14 cellular contexts compared by ENCODE assay signal in genomic region chr1:46516140-46516539, GRCh38. TPM values are rescaled to one million over a fixed set of nuclear protein-coding genes. Genes with fewer than 3 reads are reported as not detected.
DNase-seq lines count a peak whose midpoint lies in the region; ATAC-seq, FAIRE-seq and TF ChIP-seq lines count a peak whose summit lies in the region.
"Had no signal": no experiment of that assay in that cellular context is flagged by ENCODE, and none has a peak within 500 bp of the region (broad histone marks: within the 10 kb centered on the region; RNA-seq: fewer than 3 reads in every experiment).

No MANE protein-coding gene starts in this region.

- DNase-seq in HCT116 (ENCODE audit: low read depth, low spot score) (no peak), lower lobe of right lung (peak; percentile 21), HK-2 (ENCODE audit: unreplicated experiment) (no peak), GM20000 (ENCODE audit: low spot score) (no peak), D721Med (ENCODE audit: insufficient read length, low spot score) (no peak)
- DNase-seq: AML-193, KG1, NCI-H2107, NCI-H510A, SJCRH30 had no signal

- CTCF ChIA-PET in HCT116 (lab: Charles Lee) = no interaction called here

- POLR2A ChIA-PET in HCT116 (lab: Charles Lee) = no interaction called here

- RAD21 ChIA-PET in HCT116 (lab: Charles Lee; ENCODE audit: low non-redundant PET in 1 of 2, low total read pairs in 2 of 2, uncharacterized antibody in 2 of 2, unreplicated experiment in 2 of 2) = no interaction called here

- no peak for TF ChIP-seq POLR2A in HCT116 (IDR thresholded peaks at IDR 0.05; ENCODE audit: borderline replicate concordance, extremely low read depth, insufficient read depth, insufficient read length)

- H3K9me3 ChIP-seq in HCT116 (ENCODE audit: control insufficient read depth in 1 of 2, insufficient read depth in 1 of 2, low read depth in 1 of 2, low read length in 2 of 2) (no peaks in the 10 kb centered on the region), lower lobe of right lung (no peaks in the 10 kb centered on the region)
- H3K9me3 ChIP-seq: SJCRH30 had no signal

- peak overlapping the region; percentile 21; the same call in 1 of the 2 replicates for H3K27ac ChIP-seq in HCT116 (ENCODE audit: low read depth, low read length)
- peak overlapping the region; percentile 75 for H3K27ac ChIP-seq in VCaP
- H3K27ac ChIP-seq in lower lobe of right lung = no peak overlapping the region
- H3K27ac ChIP-seq: SJCRH30 had no signal

- H3K36me3 ChIP-seq in HCT116 (ENCODE audit: control insufficient read depth in 1 of 2, insufficient read depth in 2 of 2, low read length in 2 of 2) (no peaks in the 10 kb centered on the region), lower lobe of right lung (no peaks in the 10 kb centered on the region)
- H3K36me3 ChIP-seq: SJCRH30 had no signal

- ATAC-seq in HCT116 = no peak
- ATAC-seq in lower lobe of right lung = no peak
- ATAC-seq in GM21390 (IDR thresholded peaks at IDR 0.05; ENCODE audit: unreplicated experiment) = no peak

- no peak overlapping the region for H3K9ac ChIP-seq in HCT116 (ENCODE audit: low read length)

- no peak overlapping the region for H3K4me3 ChIP-seq in HCT116 (replicated peaks in 1 of 2; ENCODE audit: low read depth in 1 of 2, low read length in 2 of 2)
- no peak overlapping the region for H3K4me3 ChIP-seq in lower lobe of right lung
- H3K4me3 ChIP-seq: SJCRH30 had no signal

- intact Hi-C loops in HCT116 (cut with micrococcal nuclease) (no loop called here), lower lobe of right lung (cut with DNase I) (no loop called here)

- TF ChIP-seq CTCF in HCT116 (IDR thresholded peaks at IDR 0.05 in 2 of 3, conservative IDR thresholded peaks at IDR 0.05 in 1 of 3; ENCODE audit: borderline replicate concordance in 1 of 3, insufficient read depth in 1 of 3, low read depth in 2 of 3, low read length in 2 of 3) = no peak
- TF ChIP-seq CTCF in VCaP (conservative IDR thresholded peaks at IDR 0.05) = no peak
- TF ChIP-seq CTCF in lower lobe of right lung (IDR thresholded peaks at IDR 0.05) = no peak
- no peak for TF ChIP-seq CTCF in GM20000 (IDR thresholded peaks at IDR 0.05; ENCODE audit: extremely low read depth, missing control alignments)
- no peak for TF ChIP-seq CTCF in D721Med (IDR thresholded peaks at IDR 0.05; ENCODE audit: insufficient read depth, missing control alignments)

- no peak for TF ChIP-seq RAD21 in HCT116 (IDR thresholded peaks at IDR 0.05; ENCODE audit: low read depth)

- no peak for FAIRE-seq in D721Med (lab: Jason Lieb, UNC)
- FAIRE-seq: G401.6 had no signal

- H3K4me1 ChIP-seq in HCT116 (ENCODE audit: control insufficient read depth in 1 of 2, insufficient read depth in 2 of 2, low read length in 2 of 2) = peaks cover 43 to 50% of the 10 kb centered on the region in 2 experiments
- H3K4me1 ChIP-seq in lower lobe of right lung = no peaks in the 10 kb centered on the region

- H3K9me2 ChIP-seq in HCT116 (ENCODE audit: insufficient read depth) = no peaks in the 10 kb centered on the region

- H4K20me1 ChIP-seq in HCT116 (ENCODE audit: insufficient read depth) = no peaks in the 10 kb centered on the region

- H3K27me3 ChIP-seq in HCT116 (ENCODE audit: insufficient read depth, low read length) (no peaks in the 10 kb centered on the region), lower lobe of right lung (ENCODE audit: low read depth) (peaks cover 20% of the 10 kb centered on the region)

- H3K4me2 ChIP-seq in HCT116 (ENCODE audit: low read length) = 0 out of 2 replicates have a peak overlapping the region, but pooled peaks have one; percentile 75

- H2AFZ ChIP-seq in HCT116 (ENCODE audit: low read depth, low read length, poor library complexity, severe bottlenecking) = no peak overlapping the region

- H3K79me2 ChIP-seq in HCT116 (ENCODE audit: insufficient read depth, low read length) = no peaks in the 10 kb centered on the region

- no TSS peak for BruUV-seq in HCT116 (replicated peaks; lab: Mats Ljungman, UMichigan)

TF ChIP-seq in HCT116, 20 proteins besides CTCF, POLR2A, EP300 and RAD21:
- TF ChIP-seq FOSL1 (IDR thresholded peaks at IDR 0.05; ENCODE audit: low read depth) = no peak

RNA-seq across cellular contexts. Expression of gene DMBX1, which starts 26.5 kb away (rescaled TPM):
- total RNA-seq in HCT116 (2021; ENCODE audit: unreplicated experiment) = 4.3 TPM
- 4.1 and 5.3 TPM in 2 replicates for polyA plus RNA-seq in HCT116 (2012)
- not detected for total RNA-seq in lower lobe of right lung
- total RNA-seq: SJCRH30 had no signal
- polyA plus RNA-seq: CD14-positive monocyte had no signal

RNA-seq across cellular contexts. Expression of gene KNCN, which starts 35.3 kb away (rescaled TPM):
- total RNA-seq in HCT116 (2021; ENCODE audit: unreplicated experiment) (not detected), lower lobe of right lung (not detected)
- not detected in 2 replicates for polyA plus RNA-seq in HCT116 (2012)
- polyA plus RNA-seq: CD14-positive monocyte had no signal
